Comparison of ENCODE assay signal across 19 cellular contexts in the genomic region with DNA sequence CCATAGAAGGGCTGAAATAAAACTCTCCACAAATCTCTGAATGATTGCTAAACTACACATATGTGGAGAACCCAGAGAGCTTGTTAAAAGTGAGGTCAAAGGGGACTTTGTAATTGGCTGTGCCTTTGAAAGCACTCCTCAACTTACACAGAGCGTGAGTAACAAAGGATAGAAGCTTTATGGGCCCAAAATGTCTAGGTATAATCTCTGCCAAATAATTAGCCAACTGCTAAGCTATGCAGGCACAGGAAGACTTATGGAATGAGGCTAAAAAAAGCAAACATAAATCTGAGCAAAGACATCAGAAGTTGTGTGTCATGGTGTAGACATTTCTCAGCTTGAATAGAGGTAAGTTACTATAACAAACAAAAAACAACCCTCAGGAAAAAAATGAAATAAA. TPM values are rescaled to one million over a fixed set of nuclear protein-coding genes. Genes with fewer than 3 reads are reported as not detected.
DNase-seq lines count a peak whose midpoint lies in the region; ATAC-seq and TF ChIP-seq lines count a peak whose summit lies in the region.
"Had no signal": no experiment of that assay in that cellular context is flagged by ENCODE, and none has a peak within 500 bp of the region (broad histone marks: within the 10 kb centered on the region; RNA-seq: fewer than 3 reads in every experiment).

No MANE protein-coding gene starts in this region.

- H3K9ac ChIP-seq in PC-3 (ENCODE audit: low read length), result no peak overlapping the region

- TF ChIP-seq CTCF in PC-3 (conservative IDR thresholded peaks at IDR 0.05; ENCODE audit: low read depth, low read length) (no peak), epithelial cell of esophagus (IDR thresholded peaks at IDR 0.05; ENCODE audit: insufficient read depth, low read depth, low read length, missing control alignments) (no peak), retinal pigment epithelial cell (conservative IDR thresholded peaks at IDR 0.05; ENCODE audit: low read depth, low read length) (no peak)

- no peak overlapping the region for H2AFZ ChIP-seq in PC-3 (ENCODE audit: low read length)

- no peaks in the 10 kb centered on the region for H3K79me2 ChIP-seq in PC-3 (ENCODE audit: low read length)

- H3K36me3 ChIP-seq in PC-3 (ENCODE audit: low read depth, low read length), result no peaks in the 10 kb centered on the region
- H3K36me3 ChIP-seq: prostate gland had no signal

- DNase-seq in ELR (ENCODE audit: low read depth) (peak; percentile 77), PC-3 (peak; percentile 80), epithelial cell of esophagus (ENCODE audit: low read depth) (peak; percentile 35), retinal pigment epithelial cell (ENCODE audit: low read depth) (peak; percentile 57), NCI-H748 (lab: John Stamatoyannopoulos, UW; ENCODE audit: unreplicated experiment) (no peak)
- no peak for DNase-seq in activated effector memory CD4-positive, alpha-beta T cell treated with anti-CD3 and anti-CD28 coated beads, Interleukin-2, amount 50 U/mL, for 16 hours
- DNase-seq: cortex of kidney; DMS53; head of caudate nucleus; islet precursor cell; naive thymus-derived CD4-positive, alpha-beta T cell; NCI-H1694 treated with DMSO at 0.1 percent for 48 hours; NCI-H446 treated with DMSO at 0.1 percent for 48 hours; SIG-M5; trophoblast cell had no signal

- H4K20me1 ChIP-seq in PC-3 (ENCODE audit: low read length), result no peaks in the 10 kb centered on the region

- no peaks in the 10 kb centered on the region for H3K9me2 ChIP-seq in PC-3 (replicated peaks; ENCODE audit: low read length)

- H3K27ac ChIP-seq in PC-3 (ENCODE audit: low read length), result peak overlapping the region; percentile 65
- H3K27ac ChIP-seq: prostate gland had no signal

- peak; percentile 88 for ATAC-seq in PC-3
- ATAC-seq in GM21576 (IDR thresholded peaks at IDR 0.05; ENCODE audit: unreplicated experiment), result no peak
- ATAC-seq in HG02981 (IDR thresholded peaks at IDR 0.05; ENCODE audit: unreplicated experiment), result no peak
- ATAC-seq: naive thymus-derived CD4-positive, alpha-beta T cell; stimulated activated effector memory CD8-positive, alpha-beta T cell treated with anti-CD3 and anti-CD28 coated beads, Interleukin-12 subunit alpha, Interleukin-12 subunit beta, amount 100 ng/mL, for 72 hours had no signal

- H3K9me3 ChIP-seq in PC-3 (ENCODE audit: low read length), result no peaks in the 10 kb centered on the region
- H3K9me3 ChIP-seq: prostate gland had no signal

- POLR2A ChIA-PET in PC-3 (lab: Charles Lee; ENCODE audit: unreplicated experiment), result no interaction called here

- peak overlapping the region; percentile 38; the same call in 1 of the 2 replicates for H3K4me2 ChIP-seq in PC-3 (ENCODE audit: low read length)

- intact Hi-C loops in PC-3 (cut with micrococcal nuclease), result no loop called here

- CTCF ChIA-PET in PC-3 (lab: Charles Lee), result no interaction called here

- H3F3A ChIP-seq in PC-3 (ENCODE audit: low read length, unreplicated experiment), result no peaks in the 10 kb centered on the region

- no TSS peak for BruUV-seq in PC-3 (replicated peaks; lab: Mats Ljungman, UMichigan)

- peaks cover 30% of the 10 kb centered on the region for H3K4me1 ChIP-seq in PC-3 (ENCODE audit: insufficient read depth, low read length)
- H3K4me1 ChIP-seq: prostate gland had no signal

- H3K27me3 ChIP-seq in PC-3 (ENCODE audit: low read length), result no peaks in the 10 kb centered on the region

- H3K4me3 ChIP-seq in PC-3 (ENCODE audit: low read length), result no peak overlapping the region
- H3K4me3 ChIP-seq in epithelial cell of esophagus (ENCODE audit: low read length), result no peak overlapping the region
- H3K4me3 ChIP-seq in retinal pigment epithelial cell (ENCODE audit: low read length), result no peak overlapping the region
- H3K4me3 ChIP-seq: prostate gland had no signal

RNA-seq across cellular contexts. Expression of a gene that starts 23.3 kb away (rescaled TPM):
- 3.9 and 7.9 TPM in 2 replicates for total RNA-seq in PC-3 (2014; rRNA removed)

Comparison
In these comparisons a context has a peak if more than half of its experiments do, and no peak if none do; other contexts are left out.
1. DNase-seq: peak in ELR (single experiment), PC-3 (single experiment), epithelial cell of esophagus (single experiment) and retinal pigment epithelial cell (single experiment); none in NCI-H748 (single experiment) and activated effector memory CD4-positive, alpha-beta T cell treated with anti-CD3 and anti-CD28 coated beads, Interleukin-2, amount 50 U/mL, for 16 hours (single experiment).